Comparison of ENCODE assay signal across 8 cellular contexts in genomic region chr7:4883352-4884144, GRCh38. TPM values are rescaled to one million over a fixed set of nuclear protein-coding genes. Genes with fewer than 3 reads are reported as not detected.
DNase-seq lines count a peak whose midpoint lies in the region; ATAC-seq and TF ChIP-seq lines count a peak whose summit lies in the region.

A gene with protein sequence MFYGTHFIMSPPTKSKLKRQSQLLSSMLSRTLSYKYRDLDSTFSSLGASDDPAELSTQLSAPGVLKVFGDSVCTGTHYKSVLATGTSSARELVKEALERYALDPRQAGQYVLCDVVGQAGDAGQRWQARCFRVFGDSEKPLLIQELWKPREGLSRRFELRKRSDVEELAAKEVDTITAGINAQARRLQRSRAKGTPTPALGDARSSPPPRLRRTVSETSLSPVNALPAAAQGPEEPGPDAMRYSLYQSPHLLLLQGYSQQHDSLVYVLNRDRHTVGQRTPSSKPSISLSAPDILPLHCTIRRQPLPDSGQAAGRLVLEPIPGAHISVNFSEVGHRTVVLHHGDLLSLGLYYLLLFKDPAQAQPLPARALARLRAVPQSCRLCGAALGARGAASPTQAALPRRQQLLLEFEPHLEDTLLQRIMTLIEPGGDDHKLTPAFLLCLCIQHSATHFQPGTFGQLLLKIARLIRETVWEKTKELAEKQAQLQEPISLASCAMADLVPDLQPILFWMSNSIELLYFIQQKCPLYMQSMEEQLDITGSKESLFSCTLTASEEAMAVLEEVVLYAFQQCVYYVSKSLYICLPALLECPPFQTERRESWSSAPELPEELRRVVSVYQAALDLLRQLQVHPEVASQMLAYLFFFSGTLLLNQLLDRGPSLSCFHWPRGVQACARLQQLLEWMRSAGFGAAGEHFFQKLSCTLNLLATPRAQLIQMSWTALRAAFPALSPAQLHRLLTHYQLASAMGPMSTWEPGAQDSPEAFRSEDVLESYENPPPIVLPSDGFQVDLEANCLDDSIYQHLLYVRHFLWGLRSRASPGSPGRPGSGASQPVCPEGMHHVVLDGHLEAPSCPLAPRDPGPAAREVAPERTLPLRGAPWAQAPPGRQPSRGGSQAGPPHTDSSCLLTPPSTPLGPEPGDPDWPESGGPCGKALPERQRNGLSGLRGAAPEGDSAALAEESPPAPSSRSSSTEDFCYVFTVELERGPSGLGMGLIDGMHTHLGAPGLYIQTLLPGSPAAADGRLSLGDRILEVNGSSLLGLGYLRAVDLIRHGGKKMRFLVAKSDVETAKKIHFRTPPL (minus strand): TSS chr7:4883716. CDS start chr7:4878139, 5,577 bp downstream.

- no peaks in the 10 kb centered on the region for H3K9me3 ChIP-seq in liver (ENCODE audit: control insufficient read depth in 4 of 4, low read length in 3 of 4)

- H3K4me1 ChIP-seq in liver (ENCODE audit: control insufficient read depth in 4 of 4, insufficient read depth in 4 of 4, low read length in 3 of 4): peaks cover 0 to 14% (median 4%) of the 10 kb centered on the region in 4 donors

- H3K36me3 Mint-ChIP-seq in activated CD4-positive, alpha-beta memory T cell treated with anti-CD3 and anti-CD28 coated beads for 36 hours: no peaks in the 10 kb centered on the region

- TF ChIP-seq CTCF in GM12872 (IDR thresholded peaks at IDR 0.05; ENCODE audit: insufficient read depth, low read depth, low read length) (peak; percentile 47), liver (IDR thresholded peaks at IDR 0.05; ENCODE audit: low read depth, low read length, missing input control) (peak; percentile 35)

- 7% methylated on average over 75 of the region's 75 CpGs for WGBS in liver

- intact Hi-C loops in activated CD4-positive, alpha-beta memory T cell treated with anti-CD3 and anti-CD28 coated beads for 36 hours (cut with micrococcal nuclease): loop anchor here (1.0 kb wide), 4 partner anchors 34 to 272 kb away; no protein-coding TSS in a partner anchor

- peak within 1 kb of the TSS in 1 of 2 donors; percentile 3 for H3K27ac ChIP-seq in liver (ENCODE audit: low read depth in 1 of 2, low read length in 2 of 2)

- TF ChIP-seq RAD21 in liver (IDR thresholded peaks at IDR 0.05): peak; percentile 52 to 66

- H3K4me3 Mint-ChIP-seq in activated CD4-positive, alpha-beta memory T cell treated with anti-CD3 and anti-CD28 coated beads for 36 hours: peak within 1 kb of the TSS; percentile 51

- CTCF ChIA-PET in activated CD4-positive, alpha-beta memory T cell treated with anti-CD3 and anti-CD28 coated beads for 36 hours (lab: Charles Lee): interaction anchor here (0.6 to 3.5 kb wide), 24 partner anchors 8 to 308 kb away, joined by 3 to 19 read pairs (median 4); partner anchors contain the start of genes AP5Z1 and PAPOLB

- no peaks in the 10 kb centered on the region for H3K9me3 Mint-ChIP-seq in activated CD4-positive, alpha-beta memory T cell treated with anti-CD3 and anti-CD28 coated beads for 36 hours

- no peak within 1 kb of the TSS for H3K9ac ChIP-seq in liver (ENCODE audit: low read depth in 1 of 2, low read length in 2 of 2)

- POLR2A ChIA-PET in activated CD4-positive, alpha-beta memory T cell treated with anti-CD3 and anti-CD28 coated beads for 36 hours (lab: Charles Lee): interaction anchor here (0.5 kb wide), 1 partner anchor 138 kb away, joined by 3 read pairs; no protein-coding TSS in a partner anchor

- H3K27ac Mint-ChIP-seq in activated CD4-positive, alpha-beta memory T cell treated with anti-CD3 and anti-CD28 coated beads for 36 hours: no peak within 1 kb of the TSS

- H3K36me3 ChIP-seq in liver (ENCODE audit: control insufficient read depth in 4 of 4, insufficient read depth in 3 of 4, low read depth in 1 of 4, low read length in 3 of 4): no peaks in the 10 kb centered on the region

- peaks cover 27% of the 10 kb centered on the region for H3K27me3 Mint-ChIP-seq in activated CD4-positive, alpha-beta memory T cell treated with anti-CD3 and anti-CD28 coated beads for 36 hours

- DNase-seq in NCI-H446 treated with DMSO at 0.1 percent for 48 hours (lab: John Stamatoyannopoulos, UW) (peak; percentile 87), dermis blood vessel endothelial cell (peak; percentile 80)
- DNase-seq in activated CD4-positive, alpha-beta memory T cell treated with anti-CD3 and anti-CD28 coated beads for 36 hours: peak; percentile 94
- peak; percentile 89 for DNase-seq in stimulated activated CD4-positive, alpha-beta T cell treated with anti-CD3 and anti-CD28 coated beads, Interleukin-4, amount 100 ng/mL, for 1 hour

- peak; percentile 71 for ATAC-seq in HG03108 (IDR thresholded peaks at IDR 0.05; ENCODE audit: unreplicated experiment)
- ATAC-seq in HG03097 (IDR thresholded peaks at IDR 0.05; ENCODE audit: low FRiP score, unreplicated experiment): no peak

- H3K4me1 Mint-ChIP-seq in activated CD4-positive, alpha-beta memory T cell treated with anti-CD3 and anti-CD28 coated beads for 36 hours (ENCODE audit: low read depth): peaks cover 10% of the 10 kb centered on the region

- H3K4me3 ChIP-seq in liver (ENCODE audit: low read depth in 1 of 3, low read length in 3 of 3): peak within 1 kb of the TSS in 1 of 3 donors; percentile 51

- H3K27me3 ChIP-seq in liver (ENCODE audit: control insufficient read depth in 4 of 4, insufficient read depth in 4 of 4, low read length in 3 of 4): peaks cover 0 to 19% (median 4%) of the 10 kb centered on the region in 4 donors

TF ChIP-seq in liver, 16 proteins besides CTCF, POLR2A, EP300 and RAD21:
- TF ChIP-seq, protein P1, sequence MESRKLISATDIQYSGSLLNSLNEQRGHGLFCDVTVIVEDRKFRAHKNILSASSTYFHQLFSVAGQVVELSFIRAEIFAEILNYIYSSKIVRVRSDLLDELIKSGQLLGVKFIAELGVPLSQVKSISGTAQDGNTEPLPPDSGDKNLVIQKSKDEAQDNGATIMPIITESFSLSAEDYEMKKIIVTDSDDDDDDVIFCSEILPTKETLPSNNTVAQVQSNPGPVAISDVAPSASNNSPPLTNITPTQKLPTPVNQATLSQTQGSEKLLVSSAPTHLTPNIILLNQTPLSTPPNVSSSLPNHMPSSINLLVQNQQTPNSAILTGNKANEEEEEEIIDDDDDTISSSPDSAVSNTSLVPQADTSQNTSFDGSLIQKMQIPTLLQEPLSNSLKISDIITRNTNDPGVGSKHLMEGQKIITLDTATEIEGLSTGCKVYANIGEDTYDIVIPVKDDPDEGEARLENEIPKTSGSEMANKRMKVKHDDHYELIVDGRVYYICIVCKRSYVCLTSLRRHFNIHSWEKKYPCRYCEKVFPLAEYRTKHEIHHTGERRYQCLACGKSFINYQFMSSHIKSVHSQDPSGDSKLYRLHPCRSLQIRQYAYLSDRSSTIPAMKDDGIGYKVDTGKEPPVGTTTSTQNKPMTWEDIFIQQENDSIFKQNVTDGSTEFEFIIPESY (IDR thresholded peaks at IDR 0.05): no peak
- no peak for TF ChIP-seq GABPA (IDR thresholded peaks at IDR 0.05 in 1 of 2, conservative IDR thresholded peaks at IDR 0.05 in 1 of 2)
- TF ChIP-seq SP1 (IDR thresholded peaks at IDR 0.05): no peak
- no peak for TF ChIP-seq MAX (IDR thresholded peaks at IDR 0.05)
- TF ChIP-seq HNF4G (IDR thresholded peaks at IDR 0.05): no peak
- TF ChIP-seq ATF3 (IDR thresholded peaks at IDR 0.05): no peak
- TF ChIP-seq TAF1 (conservative IDR thresholded peaks at IDR 0.05): no peak
- TF ChIP-seq NR2F2 (IDR thresholded peaks at IDR 0.05): no peak
- TF ChIP-seq FOXA1 (IDR thresholded peaks at IDR 0.05): no peak
- no peak for TF ChIP-seq HNF4A (conservative IDR thresholded peaks at IDR 0.05)
- no peak for TF ChIP-seq JUND (IDR thresholded peaks at IDR 0.05)

RNA-seq across cellular contexts. Expression of the gene that starts here (rescaled TPM):
- total RNA-seq in activated CD4-positive, alpha-beta memory T cell treated with anti-CD3 and anti-CD28 coated beads for 36 hours: under 1 TPM; 0.15 to 0.19 TPM
- 3.9 and 4.1 TPM in 2 replicates for total RNA-seq in dermis blood vessel endothelial cell
- total RNA-seq in liver: under 1 TPM; 0.14 to 0.25 TPM
- under 1 TPM in 1 of 2 donors, not detected in 1; 0.21 TPM for polyA plus RNA-seq in liver

Comparison
In these comparisons a context has a peak if more than half of its experiments do, and no peak if none do; other contexts are left out.
1. Peak in DNase-seq in activated CD4-positive, alpha-beta memory T cell treated with anti-CD3 and anti-CD28 coated beads for 36 hours; RNA of the gene not detected or under 1 TPM.